In the genomic region with DNA sequence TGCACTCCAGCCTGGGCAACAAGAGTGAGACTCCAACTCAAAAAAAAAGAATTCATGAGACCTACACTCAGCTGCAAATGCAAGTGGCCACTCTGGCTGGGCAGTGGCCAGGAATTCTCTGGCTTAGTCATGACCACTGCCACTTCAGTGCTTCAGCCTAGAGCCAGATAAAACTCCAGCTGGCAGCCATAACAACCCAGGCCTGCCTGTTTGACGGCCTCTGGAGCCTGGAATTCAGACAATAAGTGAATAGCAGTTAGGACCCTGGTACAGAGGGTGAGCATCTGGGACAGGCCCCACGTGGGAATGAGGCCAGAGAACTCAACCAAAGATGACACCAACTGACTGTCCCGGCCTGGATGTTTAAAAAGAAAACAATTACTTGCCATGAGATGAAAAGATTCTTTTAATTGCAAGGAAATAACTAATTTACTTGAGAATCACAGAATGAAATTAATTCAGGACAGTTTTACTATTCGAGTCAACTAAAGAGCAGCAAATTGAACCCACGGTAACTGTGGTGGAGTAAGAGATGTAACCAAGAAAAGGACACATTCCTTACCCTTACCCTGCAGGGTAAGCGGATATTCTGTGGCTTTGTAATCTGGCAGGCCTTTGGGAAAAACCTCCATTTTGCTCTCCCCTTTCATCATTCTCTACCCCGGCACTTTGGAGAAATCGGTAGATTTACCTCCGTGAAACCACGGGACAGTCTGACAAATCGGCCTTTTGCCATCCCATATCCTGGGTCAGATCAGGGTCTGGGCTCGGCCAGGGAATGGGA, we compare ENCODE assay signal across 1 cellular context.
A peak's percentile ranks its signal among the peaks of the same experiment; 100 is the strongest.
TF ChIP-seq lines count a peak whose summit lies in the region.

No MANE protein-coding gene starts in this region.

TF ChIP-seq in SK-N-SH, 30 proteins besides CTCF, POLR2A, EP300 and RAD21:
- peak; percentile 72 for TF ChIP-seq JUND (IDR thresholded peaks at IDR 0.05)
- TF ChIP-seq NRF1 (IDR thresholded peaks at IDR 0.05; ENCODE audit: low read depth, low read length): no peak
- no peak for TF ChIP-seq FOXJ3 (CRISPR knock-in tag; IDR thresholded peaks at IDR 0.05)
- no peak for TF ChIP-seq RFX5 (IDR thresholded peaks at IDR 0.05; ENCODE audit: low read length)
- 0 out of 2 replicates have a peak, but pooled peaks have one; percentile 39 for TF ChIP-seq TAF1 (IDR thresholded peaks at IDR 0.05; ENCODE audit: borderline replicate concordance, low read depth, low read length)
- TF ChIP-seq, protein P1, sequence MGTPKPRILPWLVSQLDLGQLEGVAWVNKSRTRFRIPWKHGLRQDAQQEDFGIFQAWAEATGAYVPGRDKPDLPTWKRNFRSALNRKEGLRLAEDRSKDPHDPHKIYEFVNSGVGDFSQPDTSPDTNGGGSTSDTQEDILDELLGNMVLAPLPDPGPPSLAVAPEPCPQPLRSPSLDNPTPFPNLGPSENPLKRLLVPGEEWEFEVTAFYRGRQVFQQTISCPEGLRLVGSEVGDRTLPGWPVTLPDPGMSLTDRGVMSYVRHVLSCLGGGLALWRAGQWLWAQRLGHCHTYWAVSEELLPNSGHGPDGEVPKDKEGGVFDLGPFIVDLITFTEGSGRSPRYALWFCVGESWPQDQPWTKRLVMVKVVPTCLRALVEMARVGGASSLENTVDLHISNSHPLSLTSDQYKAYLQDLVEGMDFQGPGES (IDR thresholded peaks at IDR 0.05; ENCODE audit: low read depth, low read length): no peak
- no peak for TF ChIP-seq MEF2A (IDR thresholded peaks at IDR 0.05; ENCODE audit: borderline replicate concordance, low read depth)
- no peak for TF ChIP-seq FOXM1 (IDR thresholded peaks at IDR 0.05; ENCODE audit: low read depth)
- TF ChIP-seq GATA2 (CRISPR knock-in tag; IDR thresholded peaks at IDR 0.05): no peak
- TF ChIP-seq RXRA (IDR thresholded peaks at IDR 0.05; ENCODE audit: borderline replicate concordance, low read depth): no peak
- peak; percentile 13; the same call in 1 of the 2 replicates for TF ChIP-seq POLR2AphosphoS5 (IDR thresholded peaks at IDR 0.05; ENCODE audit: low read depth, low read length)
- peak; percentile 93 for TF ChIP-seq NFIC (IDR thresholded peaks at IDR 0.05; ENCODE audit: borderline replicate concordance)
- no peak for TF ChIP-seq RCOR1 (IDR thresholded peaks at IDR 0.05; ENCODE audit: low read length)
- TF ChIP-seq, protein P2, sequence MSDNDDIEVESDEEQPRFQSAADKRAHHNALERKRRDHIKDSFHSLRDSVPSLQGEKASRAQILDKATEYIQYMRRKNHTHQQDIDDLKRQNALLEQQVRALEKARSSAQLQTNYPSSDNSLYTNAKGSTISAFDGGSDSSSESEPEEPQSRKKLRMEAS (IDR thresholded peaks at IDR 0.05; ENCODE audit: low read depth): peak; percentile 96
- TF ChIP-seq SIN3A (IDR thresholded peaks at IDR 0.05; ENCODE audit: borderline replicate concordance, low read depth, low read length): peak; percentile 94
- no peak for TF ChIP-seq CHD2 (IDR thresholded peaks at IDR 0.05; ENCODE audit: low read length, partially characterized antibody)
- TF ChIP-seq, protein P3, sequence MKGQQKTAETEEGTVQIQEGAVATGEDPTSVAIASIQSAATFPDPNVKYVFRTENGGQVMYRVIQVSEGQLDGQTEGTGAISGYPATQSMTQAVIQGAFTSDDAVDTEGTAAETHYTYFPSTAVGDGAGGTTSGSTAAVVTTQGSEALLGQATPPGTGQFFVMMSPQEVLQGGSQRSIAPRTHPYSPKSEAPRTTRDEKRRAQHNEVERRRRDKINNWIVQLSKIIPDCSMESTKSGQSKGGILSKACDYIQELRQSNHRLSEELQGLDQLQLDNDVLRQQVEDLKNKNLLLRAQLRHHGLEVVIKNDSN (IDR thresholded peaks at IDR 0.05; ENCODE audit: borderline replicate concordance, low read depth): no peak
- no peak for TF ChIP-seq ELF1 (IDR thresholded peaks at IDR 0.05)
- TF ChIP-seq TEAD4 (IDR thresholded peaks at IDR 0.05; ENCODE audit: borderline replicate concordance, insufficient read depth): peak; percentile 83
- TF ChIP-seq, protein P4, sequence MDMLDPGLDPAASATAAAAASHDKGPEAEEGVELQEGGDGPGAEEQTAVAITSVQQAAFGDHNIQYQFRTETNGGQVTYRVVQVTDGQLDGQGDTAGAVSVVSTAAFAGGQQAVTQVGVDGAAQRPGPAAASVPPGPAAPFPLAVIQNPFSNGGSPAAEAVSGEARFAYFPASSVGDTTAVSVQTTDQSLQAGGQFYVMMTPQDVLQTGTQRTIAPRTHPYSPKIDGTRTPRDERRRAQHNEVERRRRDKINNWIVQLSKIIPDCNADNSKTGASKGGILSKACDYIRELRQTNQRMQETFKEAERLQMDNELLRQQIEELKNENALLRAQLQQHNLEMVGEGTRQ (IDR thresholded peaks at IDR 0.05; ENCODE audit: borderline replicate concordance, low read depth, low read length): no peak
- no peak for TF ChIP-seq GABPA (IDR thresholded peaks at IDR 0.05; ENCODE audit: low read depth)
- TF ChIP-seq EZH2phosphoT487 (IDR thresholded peaks at IDR 0.05; ENCODE audit: borderline replicate concordance, low read depth): no peak
- peak; percentile 75 for TF ChIP-seq MXI1 (IDR thresholded peaks at IDR 0.05; ENCODE audit: low read depth, low read length)
- peak; percentile 81 for TF ChIP-seq YY1 (IDR thresholded peaks at IDR 0.05; ENCODE audit: low read depth)
- TF ChIP-seq, protein P5, sequence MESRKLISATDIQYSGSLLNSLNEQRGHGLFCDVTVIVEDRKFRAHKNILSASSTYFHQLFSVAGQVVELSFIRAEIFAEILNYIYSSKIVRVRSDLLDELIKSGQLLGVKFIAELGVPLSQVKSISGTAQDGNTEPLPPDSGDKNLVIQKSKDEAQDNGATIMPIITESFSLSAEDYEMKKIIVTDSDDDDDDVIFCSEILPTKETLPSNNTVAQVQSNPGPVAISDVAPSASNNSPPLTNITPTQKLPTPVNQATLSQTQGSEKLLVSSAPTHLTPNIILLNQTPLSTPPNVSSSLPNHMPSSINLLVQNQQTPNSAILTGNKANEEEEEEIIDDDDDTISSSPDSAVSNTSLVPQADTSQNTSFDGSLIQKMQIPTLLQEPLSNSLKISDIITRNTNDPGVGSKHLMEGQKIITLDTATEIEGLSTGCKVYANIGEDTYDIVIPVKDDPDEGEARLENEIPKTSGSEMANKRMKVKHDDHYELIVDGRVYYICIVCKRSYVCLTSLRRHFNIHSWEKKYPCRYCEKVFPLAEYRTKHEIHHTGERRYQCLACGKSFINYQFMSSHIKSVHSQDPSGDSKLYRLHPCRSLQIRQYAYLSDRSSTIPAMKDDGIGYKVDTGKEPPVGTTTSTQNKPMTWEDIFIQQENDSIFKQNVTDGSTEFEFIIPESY (IDR thresholded peaks at IDR 0.05; ENCODE audit: borderline replicate concordance, low read depth): no peak
- TF ChIP-seq SMC3 (IDR thresholded peaks at IDR 0.05; ENCODE audit: low read depth, low read length): no peak
- peak; percentile 82 for TF ChIP-seq FOSL2 (IDR thresholded peaks at IDR 0.05; ENCODE audit: borderline replicate concordance, low read depth)
- TF ChIP-seq TCF12 (IDR thresholded peaks at IDR 0.05): peak; percentile 93
- TF ChIP-seq, protein P6, sequence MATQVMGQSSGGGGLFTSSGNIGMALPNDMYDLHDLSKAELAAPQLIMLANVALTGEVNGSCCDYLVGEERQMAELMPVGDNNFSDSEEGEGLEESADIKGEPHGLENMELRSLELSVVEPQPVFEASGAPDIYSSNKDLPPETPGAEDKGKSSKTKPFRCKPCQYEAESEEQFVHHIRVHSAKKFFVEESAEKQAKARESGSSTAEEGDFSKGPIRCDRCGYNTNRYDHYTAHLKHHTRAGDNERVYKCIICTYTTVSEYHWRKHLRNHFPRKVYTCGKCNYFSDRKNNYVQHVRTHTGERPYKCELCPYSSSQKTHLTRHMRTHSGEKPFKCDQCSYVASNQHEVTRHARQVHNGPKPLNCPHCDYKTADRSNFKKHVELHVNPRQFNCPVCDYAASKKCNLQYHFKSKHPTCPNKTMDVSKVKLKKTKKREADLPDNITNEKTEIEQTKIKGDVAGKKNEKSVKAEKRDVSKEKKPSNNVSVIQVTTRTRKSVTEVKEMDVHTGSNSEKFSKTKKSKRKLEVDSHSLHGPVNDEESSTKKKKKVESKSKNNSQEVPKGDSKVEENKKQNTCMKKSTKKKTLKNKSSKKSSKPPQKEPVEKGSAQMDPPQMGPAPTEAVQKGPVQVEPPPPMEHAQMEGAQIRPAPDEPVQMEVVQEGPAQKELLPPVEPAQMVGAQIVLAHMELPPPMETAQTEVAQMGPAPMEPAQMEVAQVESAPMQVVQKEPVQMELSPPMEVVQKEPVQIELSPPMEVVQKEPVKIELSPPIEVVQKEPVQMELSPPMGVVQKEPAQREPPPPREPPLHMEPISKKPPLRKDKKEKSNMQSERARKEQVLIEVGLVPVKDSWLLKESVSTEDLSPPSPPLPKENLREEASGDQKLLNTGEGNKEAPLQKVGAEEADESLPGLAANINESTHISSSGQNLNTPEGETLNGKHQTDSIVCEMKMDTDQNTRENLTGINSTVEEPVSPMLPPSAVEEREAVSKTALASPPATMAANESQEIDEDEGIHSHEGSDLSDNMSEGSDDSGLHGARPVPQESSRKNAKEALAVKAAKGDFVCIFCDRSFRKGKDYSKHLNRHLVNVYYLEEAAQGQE (IDR thresholded peaks at IDR 0.05; ENCODE audit: low read depth, low read length): 0 out of 2 replicates have a peak, but pooled peaks have one; percentile 45
- TF ChIP-seq, protein P7, sequence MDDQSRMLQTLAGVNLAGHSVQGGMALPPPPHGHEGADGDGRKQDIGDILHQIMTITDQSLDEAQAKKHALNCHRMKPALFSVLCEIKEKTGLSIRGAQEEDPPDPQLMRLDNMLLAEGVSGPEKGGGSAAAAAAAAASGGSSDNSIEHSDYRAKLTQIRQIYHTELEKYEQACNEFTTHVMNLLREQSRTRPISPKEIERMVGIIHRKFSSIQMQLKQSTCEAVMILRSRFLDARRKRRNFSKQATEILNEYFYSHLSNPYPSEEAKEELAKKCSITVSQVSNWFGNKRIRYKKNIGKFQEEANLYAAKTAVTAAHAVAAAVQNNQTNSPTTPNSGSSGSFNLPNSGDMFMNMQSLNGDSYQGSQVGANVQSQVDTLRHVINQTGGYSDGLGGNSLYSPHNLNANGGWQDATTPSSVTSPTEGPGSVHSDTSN (IDR thresholded peaks at IDR 0.05): peak; percentile 79
TF ChIP-seq in SK-N-SH: peak in this region for 13.
